1 cellular context compared by ENCODE assay signal in genomic region chr3:16252243-16252978, GRCh38.
TF ChIP-seq lines count a peak whose summit lies in the region.

No MANE protein-coding gene starts in this region.

TF ChIP-seq in HepG2, 621 proteins besides CTCF, POLR2A, EP300 and RAD21 (continued from another document and continues in another):
- TF ChIP-seq KIAA2018 (CRISPR knock-in tag; IDR thresholded peaks at IDR 0.05; ENCODE audit: borderline replicate concordance) (no peak), ZNF17 (CRISPR knock-in tag; IDR thresholded peaks at IDR 0.05) (no peak), ARID4A (CRISPR knock-in tag; IDR thresholded peaks at IDR 0.05; ENCODE audit: borderline replicate concordance) (no peak; the same call in 1 of the 2 replicates), ZNF180 (CRISPR knock-in tag; IDR thresholded peaks at IDR 0.05; ENCODE audit: borderline replicate concordance, low read depth) (no peak), FOXK1 (CRISPR knock-in tag; IDR thresholded peaks at IDR 0.05; ENCODE audit: borderline replicate concordance, low read depth) (no peak), MAX (IDR thresholded peaks at IDR 0.05) (peak; percentile 54; the same call in 1 of the 2 replicates), SNAPC5 (CRISPR knock-in tag; IDR thresholded peaks at IDR 0.05; ENCODE audit: borderline replicate concordance) (no peak), PRDM15 (CRISPR knock-in tag; IDR thresholded peaks at IDR 0.05) (no peak), ZNF543 (CRISPR knock-in tag; IDR thresholded peaks at IDR 0.05) (no peak), TERF1 (CRISPR knock-in tag; IDR thresholded peaks at IDR 0.05) (no peak), ZMYM2 (CRISPR knock-in tag; IDR thresholded peaks at IDR 0.05) (no peak), NR3C1 (CRISPR knock-in tag; IDR thresholded peaks at IDR 0.05) (no peak), ZBTB8A (CRISPR knock-in tag; IDR thresholded peaks at IDR 0.05; ENCODE audit: borderline replicate concordance, low read depth) (no peak), MED13 (CRISPR knock-in tag; IDR thresholded peaks at IDR 0.05) (no peak), ZNF709 (CRISPR knock-in tag; IDR thresholded peaks at IDR 0.05) (no peak), BHLHE40 (IDR thresholded peaks at IDR 0.05; ENCODE audit: low read length) (peak; percentile 56; the same call in 1 of the 2 replicates), KLF11 (CRISPR knock-in tag; IDR thresholded peaks at IDR 0.05) (no peak), GABPA (IDR thresholded peaks at IDR 0.05; ENCODE audit: low read depth, low read length) (no peak), GABPA (CRISPR knock-in tag; IDR thresholded peaks at IDR 0.05; ENCODE audit: low read depth) (no peak; the same call in 1 of the 2 replicates), ZNF572 (CRISPR knock-in tag; IDR thresholded peaks at IDR 0.05) (no peak), NCOR1 (IDR thresholded peaks at IDR 0.05; ENCODE audit: borderline replicate concordance, low read length) (peak; percentile 87), ZNF431 (CRISPR knock-in tag; IDR thresholded peaks at IDR 0.05; ENCODE audit: borderline replicate concordance, low read depth) (no peak), ZNF619 (CRISPR knock-in tag; IDR thresholded peaks at IDR 0.05) (no peak), NFATC3 (CRISPR knock-in tag; IDR thresholded peaks at IDR 0.05) (no peak), ELF1 (CRISPR knock-in tag; IDR thresholded peaks at IDR 0.05) (no peak), ZNF800 (CRISPR knock-in tag; IDR thresholded peaks at IDR 0.05) (no peak), TFE3 (CRISPR knock-in tag; IDR thresholded peaks at IDR 0.05) (peak; percentile 94), ZNF333 (CRISPR knock-in tag; IDR thresholded peaks at IDR 0.05; ENCODE audit: borderline replicate concordance) (no peak), WIZ (CRISPR knock-in tag; IDR thresholded peaks at IDR 0.05) (0 out of 2 replicates have a peak, but pooled peaks have one; percentile 60), TRIM22 (IDR thresholded peaks at IDR 0.05) (no peak)
